In genomic region chr1:42943728-42944127, GRCh38 we compare ENCODE assay signal across 10 cellular contexts. TPM values are rescaled to one million over a fixed set of nuclear protein-coding genes. Genes with fewer than 3 reads are reported as not detected.
DNase-seq lines count a peak whose midpoint lies in the region; ATAC-seq and TF ChIP-seq lines count a peak whose summit lies in the region.
"Had no signal": no experiment of that assay in that cellular context is flagged by ENCODE, and none has a peak within 500 bp of the region (broad histone marks: within the 10 kb centered on the region; RNA-seq: fewer than 3 reads in every experiment).

No MANE protein-coding gene starts in this region.

- H3K27me3 Mint-ChIP-seq in Calu3 (ENCODE audit: unreplicated experiment) (no peaks in the 10 kb centered on the region), T-cell (no peaks in the 10 kb centered on the region)

- H3K36me3 ChIP-seq in esophagus muscularis mucosa: peaks cover 0 to 21% (median 4%) of the 10 kb centered on the region in 4 donors
- H3K36me3 ChIP-seq in skeletal muscle tissue (ENCODE audit: control insufficient read depth in 3 of 3, insufficient read depth in 3 of 3, low read length in 3 of 3): peaks cover 0 to 2% (median 0%) of the 10 kb centered on the region in 3 donors

- CTCF ChIA-PET in Calu3 (lab: Charles Lee): interaction anchor here (1.0 to 1.9 kb wide), 4 partner anchors 11 to 130 kb away, joined by 3 to 9 read pairs (median 4); no protein-coding TSS in a partner anchor
- CTCF ChIA-PET in T-cell (lab: Charles Lee): interaction anchor here in 1 of 2 donors (0.7 to 1.2 kb wide), 3 partner anchors 11 to 24 kb away, joined by 3 to 4 read pairs (median 3); no protein-coding TSS in a partner anchor

- TF ChIP-seq CTCF in Calu3 (IDR thresholded peaks at IDR 0.05; ENCODE audit: unreplicated experiment) (no peak), esophagus muscularis mucosa (IDR thresholded peaks at IDR 0.05) (no peak)

- H3K4me1 Mint-ChIP-seq in Calu3 (ENCODE audit: low read depth, unreplicated experiment) (peaks cover 84% of the 10 kb centered on the region), T-cell (peaks cover 96 to 98% (median 96%) of the 10 kb centered on the region in 3 donors)

- H3K4me1 ChIP-seq in esophagus muscularis mucosa (peaks cover 67 to 87% (median 81%) of the 10 kb centered on the region in 4 donors), skeletal muscle tissue (ENCODE audit: control insufficient read depth in 3 of 3, insufficient read depth in 3 of 3, low read length in 3 of 3) (peaks cover 41 to 49% (median 43%) of the 10 kb centered on the region in 3 donors)

- H3K27me3 ChIP-seq in esophagus muscularis mucosa (no peaks in the 10 kb centered on the region), skeletal muscle tissue (ENCODE audit: control insufficient read depth in 3 of 3, insufficient read depth in 3 of 3, low read length in 3 of 3) (peaks cover 0 to 5% (median 0%) of the 10 kb centered on the region in 3 donors)

- ATAC-seq in T-cell (replicated peaks in 1 of 4) (no peak), GM19324 (IDR thresholded peaks at IDR 0.05; ENCODE audit: low FRiP score, unreplicated experiment) (no peak), GM21576 (IDR thresholded peaks at IDR 0.05; ENCODE audit: unreplicated experiment) (no peak), GM19463 (IDR thresholded peaks at IDR 0.05; ENCODE audit: unreplicated experiment) (no peak)

- no peak for DNase-seq in Calu3
- no peak for DNase-seq in T-cell
- DNase-seq in esophagus muscularis mucosa (ENCODE audit: extremely low spot score): no peak
- no peak for DNase-seq in cerebellar cortex (ENCODE audit: low spot score)
- DNase-seq: NCI-H146, retina had no signal

- intact Hi-C loops in Calu3 (cut with micrococcal nuclease; ENCODE audit: unreplicated experiment): loop anchor here (2.0 kb wide), 1 partner anchor 13 kb away; no protein-coding TSS in a partner anchor
- intact Hi-C loops in esophagus muscularis mucosa (cut with DNase I): no loop called here

- no peaks in the 10 kb centered on the region for H3K9me3 Mint-ChIP-seq in Calu3 (ENCODE audit: low read depth, unreplicated experiment)
- no peaks in the 10 kb centered on the region for H3K9me3 Mint-ChIP-seq in T-cell

- H3K27ac ChIP-seq in esophagus muscularis mucosa (replicated peaks in 1 of 4) (peak overlapping the region; percentile 66 to 70 (median 69)), skeletal muscle tissue (ENCODE audit: low read depth, low read length) (peak overlapping the region; percentile 2)

- H3K4me3 Mint-ChIP-seq in Calu3 (ENCODE audit: low read depth, unreplicated experiment): peak overlapping the region; percentile 64
- peak overlapping the region; percentile 21 to 78 (median 39) for H3K4me3 Mint-ChIP-seq in T-cell

- no peak for TF ChIP-seq POLR2A in esophagus muscularis mucosa (IDR thresholded peaks at IDR 0.05; ENCODE audit: low read depth)

- H3K4me3 ChIP-seq in esophagus muscularis mucosa (no peak overlapping the region), skeletal muscle tissue (ENCODE audit: low read length in 3 of 3) (no peak overlapping the region)

- POLR2A ChIA-PET in T-cell (lab: Charles Lee): interaction anchor here (0.5 to 1.3 kb wide), 2 partner anchors 8 to 140 kb away, joined by 3 read pairs; no protein-coding TSS in a partner anchor

- H3K36me3 Mint-ChIP-seq in Calu3 (ENCODE audit: insufficient read depth, unreplicated experiment) (peaks cover 88% of the 10 kb centered on the region), T-cell (peaks cover 39% of the 10 kb centered on the region)

- no peak for TF ChIP-seq EP300 in esophagus muscularis mucosa (IDR thresholded peaks at IDR 0.05)

- WGBS in esophagus muscularis mucosa: 93% methylated on average over 6 of the region's 6 CpGs

- BruUV-seq in Calu3 (replicated peaks; lab: Mats Ljungman, UMichigan): no TSS peak

- peak overlapping the region in 1 of 3 donors; percentile 25 for H3K9ac ChIP-seq in skeletal muscle tissue (ENCODE audit: low read depth in 1 of 3, low read length in 3 of 3)

- peak overlapping the region; percentile 98 for H3K27ac Mint-ChIP-seq in Calu3 (ENCODE audit: unreplicated experiment)
- H3K27ac Mint-ChIP-seq in T-cell: peak overlapping the region; percentile 79 to 90

- H3K9me3 ChIP-seq in esophagus muscularis mucosa: no peaks in the 10 kb centered on the region
- no peaks in the 10 kb centered on the region for H3K9me3 ChIP-seq in skeletal muscle tissue (ENCODE audit: control insufficient read depth in 3 of 3, low read length in 3 of 3)

RNA-seq across cellular contexts. Expression of gene SLC2A1, which starts 14.9 kb away (rescaled TPM):
- total RNA-seq in Calu3 (2022) (163 and 183 TPM in 2 replicates), T-cell (10 to 100 TPM; 72.0 to 91.7 (median 83.9) TPM), esophagus muscularis mucosa (10 to 100 TPM; 17.4 to 63.6 (median 31.8) TPM), skeletal muscle tissue (28.2 TPM)
